Comparison of ENCODE assay signal across 19 cellular contexts in genomic region chr17:63780928-63781327, GRCh38. TPM values are rescaled to one million over a fixed set of nuclear protein-coding genes. Genes with fewer than 3 reads are reported as not detected.
A peak's percentile ranks its signal among the peaks of the same experiment; 100 is the strongest.
DNase-seq lines count a peak whose midpoint lies in the region; ATAC-seq, FAIRE-seq and TF ChIP-seq lines count a peak whose summit lies in the region.
"Had no signal": no experiment of that assay in that cellular context is flagged by ENCODE, and none has a peak within 500 bp of the region (broad histone marks: within the 10 kb centered on the region; RNA-seq: fewer than 3 reads in every experiment).

No MANE protein-coding gene starts in this region.

- TF ChIP-seq CTCF in foreskin keratinocyte (conservative IDR thresholded peaks at IDR 0.05): no peak

- DNase-seq in activated naive CD4-positive, alpha-beta T cell treated with anti-CD3 and anti-CD28 coated beads, Interleukin-2, amount 10 ng/mL, durations not matched to agents 7 days and 5 days: no peak
- DNase-seq in T-helper 17 cell (no peak), foreskin keratinocyte (no peak), GM19239 (ENCODE audit: insufficient read length, low spot score) (no peak), germinal center (ENCODE audit: low spot score) (no peak)
- DNase-seq: activated T-cell treated with anti-CD3 and anti-CD28 coated beads, Interleukin-2, amount 50 U/mL, for 72 hours; anterior cingulate cortex; GF-D8; NCI-H2029 treated with DMSO at 0.1 percent for 48 hours; stimulated activated CD4-positive, alpha-beta T cell treated with anti-CD3 and anti-CD28 coated beads, Interleukin-12 subunit alpha, Interleukin-12 subunit beta, amount 100 ng/mL, for 4 hours; stimulated activated naive CD8-positive, alpha-beta T cell treated with anti-CD3 and anti-CD28 coated beads, Interleukin-15, amount 100 ng/mL, for 72 hours had no signal

- CTCF ChIA-PET in activated naive CD4-positive, alpha-beta T cell treated with anti-CD3 and anti-CD28 coated beads, Interleukin-2, amount 10 ng/mL, durations not matched to agents 7 days and 5 days (lab: Charles Lee): no interaction called here

- no peak overlapping the region for H3K4me3 Mint-ChIP-seq in activated naive CD4-positive, alpha-beta T cell treated with anti-CD3 and anti-CD28 coated beads, Interleukin-2, amount 50 U/mL, for 24 hours
- H3K4me3 Mint-ChIP-seq in activated naive CD4-positive, alpha-beta T cell treated with anti-CD3 and anti-CD28 coated beads, Interleukin-2, amount 10 ng/mL, durations not matched to agents 7 days and 5 days: no peak overlapping the region
- no peak overlapping the region for H3K4me3 Mint-ChIP-seq in T-helper 17 cell
- H3K4me3 Mint-ChIP-seq in stimulated activated memory B cell treated with anti-CD40 and anti-IgM and Interleukin-4, amounts not matched to agents 10 μg/mL and 1 μg/mL and 100 μg/mL, for 72 hours: no peak overlapping the region
- H3K4me3 Mint-ChIP-seq: activated T-cell treated with anti-CD3 and anti-CD28 coated beads, Interleukin-2, amount 50 U/mL, for 72 hours; stimulated activated naive CD8-positive, alpha-beta T cell treated with anti-CD3 and anti-CD28 coated beads, Interleukin-15, amount 100 ng/mL, for 72 hours had no signal

- H3K27ac Mint-ChIP-seq in activated naive CD4-positive, alpha-beta T cell treated with anti-CD3 and anti-CD28 coated beads, Interleukin-2, amount 50 U/mL, for 24 hours: peak overlapping the region; percentile 47
- no peak overlapping the region for H3K27ac Mint-ChIP-seq in activated naive CD4-positive, alpha-beta T cell treated with anti-CD3 and anti-CD28 coated beads, Interleukin-2, amount 10 ng/mL, durations not matched to agents 7 days and 5 days
- H3K27ac Mint-ChIP-seq in T-helper 17 cell: peak overlapping the region; percentile 72
- peak overlapping the region; percentile 64 for H3K27ac Mint-ChIP-seq in stimulated activated memory B cell treated with anti-CD40 and anti-IgM and Interleukin-4, amounts not matched to agents 10 μg/mL and 1 μg/mL and 100 μg/mL, for 72 hours

- H3K9me3 Mint-ChIP-seq in activated naive CD4-positive, alpha-beta T cell treated with anti-CD3 and anti-CD28 coated beads, Interleukin-2, amount 50 U/mL, for 24 hours: no peaks in the 10 kb centered on the region
- H3K9me3 Mint-ChIP-seq in activated naive CD4-positive, alpha-beta T cell treated with anti-CD3 and anti-CD28 coated beads, Interleukin-2, amount 10 ng/mL, durations not matched to agents 7 days and 5 days: no peaks in the 10 kb centered on the region
- no peaks in the 10 kb centered on the region for H3K9me3 Mint-ChIP-seq in stimulated activated memory B cell treated with anti-CD40 and anti-IgM and Interleukin-4, amounts not matched to agents 10 μg/mL and 1 μg/mL and 100 μg/mL, for 72 hours
- H3K9me3 Mint-ChIP-seq: activated T-cell treated with anti-CD3 and anti-CD28 coated beads, Interleukin-2, amount 50 U/mL, for 72 hours; stimulated activated naive CD8-positive, alpha-beta T cell treated with anti-CD3 and anti-CD28 coated beads, Interleukin-15, amount 100 ng/mL, for 72 hours had no signal

- peak overlapping the region; percentile 63 for H3K27ac ChIP-seq in foreskin keratinocyte
- H3K27ac ChIP-seq: esophagus muscularis mucosa, hepatocyte had no signal

- no peak for ATAC-seq in T-helper 17 cell
- no peak for ATAC-seq in foreskin keratinocyte
- no peak for ATAC-seq in stimulated activated memory B cell treated with anti-CD40 and anti-IgM and Interleukin-4, amounts not matched to agents 10 μg/mL and 1 μg/mL and 100 μg/mL, for 72 hours
- ATAC-seq in HG02885 (IDR thresholded peaks at IDR 0.05; ENCODE audit: poor library complexity, unreplicated experiment): no peak
- ATAC-seq: activated CD4-positive, CD25-positive, alpha-beta regulatory T cell treated with anti-CD3 and anti-CD28 coated beads, Interleukin-2, amount 50 U/mL, for 24 hours; activated T-cell treated with anti-CD3 and anti-CD28 coated beads, Interleukin-2, amount 50 U/mL, for 72 hours; stimulated activated naive CD8-positive, alpha-beta T cell treated with anti-CD3 and anti-CD28 coated beads, Interleukin-15, amount 100 ng/mL, for 72 hours had no signal

- no peaks in the 10 kb centered on the region for H3K9me3 ChIP-seq in T-helper 17 cell (ENCODE audit: control insufficient read depth, low read length, poor library complexity, severe bottlenecking)
- H3K9me3 ChIP-seq: esophagus muscularis mucosa had no signal

- FAIRE-seq in GM19239 (lab: Jason Lieb, UNC): no peak
- FAIRE-seq: D721Med, H54 had no signal

- H3K4me1 ChIP-seq in foreskin keratinocyte: peaks cover 43% of the 10 kb centered on the region

- H3K27me3 ChIP-seq in foreskin keratinocyte: no peaks in the 10 kb centered on the region
- H3K27me3 ChIP-seq: esophagus muscularis mucosa, hepatocyte had no signal

- H3K27me3 Mint-ChIP-seq in activated naive CD4-positive, alpha-beta T cell treated with anti-CD3 and anti-CD28 coated beads, Interleukin-2, amount 50 U/mL, for 24 hours: no peaks in the 10 kb centered on the region
- no peaks in the 10 kb centered on the region for H3K27me3 Mint-ChIP-seq in activated naive CD4-positive, alpha-beta T cell treated with anti-CD3 and anti-CD28 coated beads, Interleukin-2, amount 10 ng/mL, durations not matched to agents 7 days and 5 days
- H3K27me3 Mint-ChIP-seq in T-helper 17 cell: no peaks in the 10 kb centered on the region
- H3K27me3 Mint-ChIP-seq in stimulated activated memory B cell treated with anti-CD40 and anti-IgM and Interleukin-4, amounts not matched to agents 10 μg/mL and 1 μg/mL and 100 μg/mL, for 72 hours: no peaks in the 10 kb centered on the region
- H3K27me3 Mint-ChIP-seq: stimulated activated naive CD8-positive, alpha-beta T cell treated with anti-CD3 and anti-CD28 coated beads, Interleukin-15, amount 100 ng/mL, for 72 hours had no signal

- peaks cover 85% of the 10 kb centered on the region for H3K4me1 Mint-ChIP-seq in activated naive CD4-positive, alpha-beta T cell treated with anti-CD3 and anti-CD28 coated beads, Interleukin-2, amount 50 U/mL, for 24 hours
- peaks cover 57% of the 10 kb centered on the region for H3K4me1 Mint-ChIP-seq in activated naive CD4-positive, alpha-beta T cell treated with anti-CD3 and anti-CD28 coated beads, Interleukin-2, amount 10 ng/mL, durations not matched to agents 7 days and 5 days
- H3K4me1 Mint-ChIP-seq in T-helper 17 cell: peaks cover 52% of the 10 kb centered on the region
- peaks cover 64% of the 10 kb centered on the region for H3K4me1 Mint-ChIP-seq in stimulated activated memory B cell treated with anti-CD40 and anti-IgM and Interleukin-4, amounts not matched to agents 10 μg/mL and 1 μg/mL and 100 μg/mL, for 72 hours

- H3K36me3 Mint-ChIP-seq in activated naive CD4-positive, alpha-beta T cell treated with anti-CD3 and anti-CD28 coated beads, Interleukin-2, amount 50 U/mL, for 24 hours: peaks cover 15% of the 10 kb centered on the region
- peaks cover 34% of the 10 kb centered on the region for H3K36me3 Mint-ChIP-seq in activated naive CD4-positive, alpha-beta T cell treated with anti-CD3 and anti-CD28 coated beads, Interleukin-2, amount 10 ng/mL, durations not matched to agents 7 days and 5 days
- H3K36me3 Mint-ChIP-seq in T-helper 17 cell (ENCODE audit: low read depth): peaks cover 13% of the 10 kb centered on the region
- H3K36me3 Mint-ChIP-seq in stimulated activated memory B cell treated with anti-CD40 and anti-IgM and Interleukin-4, amounts not matched to agents 10 μg/mL and 1 μg/mL and 100 μg/mL, for 72 hours: peaks cover 50% of the 10 kb centered on the region

RNA-seq across cellular contexts. Expression of gene DDX42, which starts 7.0 kb away (rescaled TPM):
- total RNA-seq in T-helper 17 cell (10 to 100 TPM; 81.6 to 93.6 TPM), foreskin keratinocyte (72.2 and 74.9 TPM in 2 replicates)
- 40.6 and 41.0 TPM in 2 replicates for polyA plus RNA-seq in foreskin keratinocyte

RNA-seq across cellular contexts. Expression of gene CCDC47, which starts 7.5 kb away (rescaled TPM):
- total RNA-seq in T-helper 17 cell: 10 to 100 TPM; 32.6 to 33.5 TPM
- 64.2 and 77.0 TPM in 2 replicates for total RNA-seq in foreskin keratinocyte
- polyA plus RNA-seq in foreskin keratinocyte: 21.0 and 26.3 TPM in 2 replicates

RNA-seq across cellular contexts. Expression of gene STRADA, which starts 39.3 kb away (rescaled TPM):
- total RNA-seq in T-helper 17 cell: 10 to 100 TPM; 44.5 to 50.2 TPM
- 18.1 and 18.8 TPM in 2 replicates for total RNA-seq in foreskin keratinocyte
- 18.4 and 18.8 TPM in 2 replicates for polyA plus RNA-seq in foreskin keratinocyte

RNA-seq across cellular contexts. Expression of gene PSMC5, which starts 46.3 kb away (rescaled TPM):
- total RNA-seq in T-helper 17 cell: 10 to 100 TPM; 83.5 to 92.2 TPM
- 97.4 and 120 TPM in 2 replicates for total RNA-seq in foreskin keratinocyte
- 168 and 192 TPM in 2 replicates for polyA plus RNA-seq in foreskin keratinocyte

RNA-seq across cellular contexts. Expression of gene FTSJ3, which starts 46.5 kb away (rescaled TPM):
- 10 to 100 TPM; 44.2 to 54.3 TPM for total RNA-seq in T-helper 17 cell
- 37.6 and 49.9 TPM in 2 replicates for total RNA-seq in foreskin keratinocyte
- polyA plus RNA-seq in foreskin keratinocyte: 22.6 and 30.5 TPM in 2 replicates
